1 cellular context compared by ENCODE assay signal in the genomic region with DNA sequence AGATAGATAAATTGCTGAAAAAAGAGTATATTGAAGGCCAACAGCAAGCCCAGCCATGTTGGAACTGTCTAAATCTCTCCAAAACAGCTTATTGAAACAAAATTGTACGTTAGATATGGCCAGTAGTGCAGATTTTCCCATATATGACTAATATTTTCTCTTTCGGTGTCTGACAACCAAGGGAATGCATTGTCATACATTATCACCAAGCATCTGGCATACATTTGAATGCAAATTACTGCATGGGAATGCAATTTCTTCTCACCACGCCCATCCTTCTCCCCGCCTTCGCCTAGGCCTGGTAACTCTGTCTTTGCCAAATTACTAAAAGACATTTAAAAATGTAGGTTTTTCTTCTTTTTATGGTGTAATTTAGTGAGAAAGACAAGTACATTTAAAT.
TF ChIP-seq lines count a peak whose summit lies in the region.

No MANE protein-coding gene starts in this region.

TF ChIP-seq in K562, 482 proteins besides CTCF, POLR2A, EP300 and RAD21 (continued from another document):
- no peak for TF ChIP-seq ZBTB7A (IDR thresholded peaks at IDR 0.05; ENCODE audit: borderline replicate concordance, control insufficient read depth, low read depth, low read length)
